ENCODE assay signal across 1 cellular context in genomic region chr11:4539603-4540219, GRCh38.
TF ChIP-seq lines count a peak whose summit lies in the region.

No MANE protein-coding gene starts in this region.

TF ChIP-seq in endothelial cell of umbilical vein, 7 proteins besides CTCF, POLR2A, EP300 and RAD21:
- TF ChIP-seq FOS (IDR thresholded peaks at IDR 0.05; ENCODE audit: borderline replicate concordance, insufficient read depth, low read length) (no peak), GATA2 (IDR thresholded peaks at IDR 0.05; ENCODE audit: insufficient read depth, insufficient read length, low read depth, low read length) (no peak), JUN (IDR thresholded peaks at IDR 0.05; ENCODE audit: borderline replicate concordance, insufficient read depth, insufficient read length, low read depth) (no peak), EZH2 (IDR thresholded peaks at IDR 0.05; ENCODE audit: borderline replicate concordance, low read depth, low read length, severe bottlenecking) (no peak), MYC (IDR thresholded peaks at IDR 0.05; ENCODE audit: low read depth, low read length) (no peak), POLR2AphosphoS5 (IDR thresholded peaks at IDR 0.05; ENCODE audit: insufficient read depth, low read depth, low read length) (no peak), MAX (IDR thresholded peaks at IDR 0.05; ENCODE audit: insufficient read depth, insufficient read length) (no peak)
